ENCODE assay signal across 1 cellular context in the genomic region with DNA sequence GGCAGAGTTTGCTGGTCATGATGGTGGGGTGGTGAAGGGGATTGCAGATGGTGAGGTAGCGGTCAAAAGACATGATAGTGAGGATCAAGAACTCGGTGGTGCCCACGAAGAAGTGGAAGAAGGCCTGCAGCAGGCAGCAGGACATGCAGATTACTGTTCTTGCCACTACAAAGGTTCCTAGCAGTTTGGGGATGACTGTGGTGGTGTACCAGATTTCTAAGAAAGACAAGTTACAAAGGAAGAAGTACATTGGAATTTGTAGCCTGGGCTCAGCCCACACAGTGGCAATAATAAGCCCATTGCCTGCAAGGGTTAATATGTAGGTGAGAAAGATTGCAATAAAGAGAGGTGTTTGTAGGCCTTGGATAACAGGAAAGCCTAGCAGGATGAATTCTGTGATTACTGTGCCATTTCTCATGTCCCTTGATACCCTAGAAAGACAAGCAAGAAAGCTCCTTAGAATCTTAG.
TF ChIP-seq lines count a peak whose summit lies in the region.

A gene with protein sequence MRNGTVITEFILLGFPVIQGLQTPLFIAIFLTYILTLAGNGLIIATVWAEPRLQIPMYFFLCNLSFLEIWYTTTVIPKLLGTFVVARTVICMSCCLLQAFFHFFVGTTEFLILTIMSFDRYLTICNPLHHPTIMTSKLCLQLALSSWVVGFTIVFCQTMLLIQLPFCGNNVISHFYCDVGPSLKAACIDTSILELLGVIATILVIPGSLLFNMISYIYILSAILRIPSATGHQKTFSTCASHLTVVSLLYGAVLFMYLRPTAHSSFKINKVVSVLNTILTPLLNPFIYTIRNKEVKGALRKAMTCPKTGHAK (minus strand): TSS at position 418 of the 468 bp plus-strand sequence. CDS start 0 bp downstream, at position 418.

TF ChIP-seq in H1, 55 proteins besides CTCF, POLR2A, EP300 and RAD21:
- TF ChIP-seq TAF7 (optimal IDR thresholded peaks at IDR 0.05; ENCODE audit: borderline replicate concordance, low read depth, low read length): no peak
- no peak for TF ChIP-seq BCL11A (IDR thresholded peaks at IDR 0.05; ENCODE audit: low read depth in 2 of 2, low read length in 2 of 2)
- no peak for TF ChIP-seq TEAD4 (IDR thresholded peaks at IDR 0.05; ENCODE audit: low read depth, low read length)
- TF ChIP-seq RNF2 (IDR thresholded peaks at IDR 0.05; ENCODE audit: borderline replicate concordance, low read depth, low read length, missing control alignments, poor library complexity, severe bottlenecking): no peak
- TF ChIP-seq SIRT6 (IDR thresholded peaks at IDR 0.05; ENCODE audit: low read length): no peak
- no peak for TF ChIP-seq CREB1 (IDR thresholded peaks at IDR 0.05)
- TF ChIP-seq, protein P1, sequence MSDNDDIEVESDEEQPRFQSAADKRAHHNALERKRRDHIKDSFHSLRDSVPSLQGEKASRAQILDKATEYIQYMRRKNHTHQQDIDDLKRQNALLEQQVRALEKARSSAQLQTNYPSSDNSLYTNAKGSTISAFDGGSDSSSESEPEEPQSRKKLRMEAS (IDR thresholded peaks at IDR 0.05): no peak
- no peak for TF ChIP-seq PHF8 (conservative IDR thresholded peaks at IDR 0.05; ENCODE audit: low read depth, low read length)
- no peak for TF ChIP-seq CHD1 (IDR thresholded peaks at IDR 0.05; ENCODE audit: low read depth, low read length)
- no peak for TF ChIP-seq KDM1A (IDR thresholded peaks at IDR 0.05; ENCODE audit: borderline replicate concordance, low read length)
- no peak for TF ChIP-seq SUZ12 (IDR thresholded peaks at IDR 0.05; ENCODE audit: low read length)
